1 cellular context compared by ENCODE assay signal in the genomic region with DNA sequence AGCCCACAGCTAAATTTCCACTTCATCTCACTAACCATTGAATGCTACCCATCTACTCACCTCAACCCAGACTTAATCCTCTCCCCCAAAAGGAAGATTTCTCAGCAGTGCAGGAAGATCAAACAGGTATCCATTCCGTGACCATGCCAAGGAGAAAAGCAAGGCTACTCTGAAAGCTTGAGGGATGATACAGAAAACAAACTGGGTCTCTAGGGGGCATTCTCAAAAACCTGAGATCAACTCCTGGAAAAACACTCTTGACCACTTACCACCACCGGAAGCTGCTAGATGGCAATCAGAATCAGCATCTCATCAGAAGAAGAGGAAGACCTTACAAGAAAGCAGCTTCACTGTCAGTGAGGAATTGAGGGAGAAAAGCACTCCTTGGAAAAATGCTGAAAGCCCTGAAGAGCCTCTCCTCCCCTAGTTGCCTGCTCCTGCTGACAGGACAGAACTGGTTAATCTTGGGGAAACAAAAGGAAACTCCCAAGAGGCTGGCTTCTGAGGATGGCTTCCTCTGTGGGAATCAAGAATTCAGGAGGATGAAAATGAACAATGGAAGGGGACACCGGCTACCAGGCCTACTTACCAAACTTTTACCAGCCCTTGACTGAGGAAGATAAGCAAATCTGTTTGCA.
TF ChIP-seq lines count a peak whose summit lies in the region.

Gene ATP8B4, minus strand, starts transcription at position 171 of the 638 bp plus-strand sequence. CDS start 12,267 bp downstream, outside the sequence.

TF ChIP-seq in WTC11, 78 proteins besides CTCF, POLR2A, EP300 and RAD21 (continued from another document):
- TF ChIP-seq, protein P1, sequence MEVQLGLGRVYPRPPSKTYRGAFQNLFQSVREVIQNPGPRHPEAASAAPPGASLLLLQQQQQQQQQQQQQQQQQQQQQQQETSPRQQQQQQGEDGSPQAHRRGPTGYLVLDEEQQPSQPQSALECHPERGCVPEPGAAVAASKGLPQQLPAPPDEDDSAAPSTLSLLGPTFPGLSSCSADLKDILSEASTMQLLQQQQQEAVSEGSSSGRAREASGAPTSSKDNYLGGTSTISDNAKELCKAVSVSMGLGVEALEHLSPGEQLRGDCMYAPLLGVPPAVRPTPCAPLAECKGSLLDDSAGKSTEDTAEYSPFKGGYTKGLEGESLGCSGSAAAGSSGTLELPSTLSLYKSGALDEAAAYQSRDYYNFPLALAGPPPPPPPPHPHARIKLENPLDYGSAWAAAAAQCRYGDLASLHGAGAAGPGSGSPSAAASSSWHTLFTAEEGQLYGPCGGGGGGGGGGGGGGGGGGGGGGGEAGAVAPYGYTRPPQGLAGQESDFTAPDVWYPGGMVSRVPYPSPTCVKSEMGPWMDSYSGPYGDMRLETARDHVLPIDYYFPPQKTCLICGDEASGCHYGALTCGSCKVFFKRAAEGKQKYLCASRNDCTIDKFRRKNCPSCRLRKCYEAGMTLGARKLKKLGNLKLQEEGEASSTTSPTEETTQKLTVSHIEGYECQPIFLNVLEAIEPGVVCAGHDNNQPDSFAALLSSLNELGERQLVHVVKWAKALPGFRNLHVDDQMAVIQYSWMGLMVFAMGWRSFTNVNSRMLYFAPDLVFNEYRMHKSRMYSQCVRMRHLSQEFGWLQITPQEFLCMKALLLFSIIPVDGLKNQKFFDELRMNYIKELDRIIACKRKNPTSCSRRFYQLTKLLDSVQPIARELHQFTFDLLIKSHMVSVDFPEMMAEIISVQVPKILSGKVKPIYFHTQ (CRISPR knock-in tag; IDR thresholded peaks at IDR 0.05) = no peak
- no peak for TF ChIP-seq ZNF138 (CRISPR knock-in tag; conservative IDR thresholded peaks at IDR 0.05)
- no peak for TF ChIP-seq CREM (CRISPR knock-in tag; IDR thresholded peaks at IDR 0.05)
- no peak for TF ChIP-seq ZNF423 (CRISPR knock-in tag; IDR thresholded peaks at IDR 0.05)
- TF ChIP-seq TCF7 (CRISPR knock-in tag; IDR thresholded peaks at IDR 0.05; ENCODE audit: low read depth) = no peak
- TF ChIP-seq, protein P2, sequence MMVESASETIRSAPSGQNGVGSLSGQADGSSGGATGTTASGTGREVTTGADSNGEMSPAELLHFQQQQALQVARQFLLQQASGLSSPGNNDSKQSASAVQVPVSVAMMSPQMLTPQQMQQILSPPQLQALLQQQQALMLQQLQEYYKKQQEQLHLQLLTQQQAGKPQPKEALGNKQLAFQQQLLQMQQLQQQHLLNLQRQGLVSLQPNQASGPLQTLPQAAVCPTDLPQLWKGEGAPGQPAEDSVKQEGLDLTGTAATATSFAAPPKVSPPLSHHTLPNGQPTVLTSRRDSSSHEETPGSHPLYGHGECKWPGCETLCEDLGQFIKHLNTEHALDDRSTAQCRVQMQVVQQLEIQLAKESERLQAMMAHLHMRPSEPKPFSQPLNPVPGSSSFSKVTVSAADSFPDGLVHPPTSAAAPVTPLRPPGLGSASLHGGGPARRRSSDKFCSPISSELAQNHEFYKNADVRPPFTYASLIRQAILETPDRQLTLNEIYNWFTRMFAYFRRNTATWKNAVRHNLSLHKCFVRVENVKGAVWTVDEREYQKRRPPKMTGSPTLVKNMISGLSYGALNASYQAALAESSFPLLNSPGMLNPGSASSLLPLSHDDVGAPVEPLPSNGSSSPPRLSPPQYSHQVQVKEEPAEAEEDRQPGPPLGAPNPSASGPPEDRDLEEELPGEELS (CRISPR knock-in tag; IDR thresholded peaks at IDR 0.05) = no peak
- TF ChIP-seq KAT7 (CRISPR knock-in tag; IDR thresholded peaks at IDR 0.05; ENCODE audit: borderline replicate concordance) = no peak
- TF ChIP-seq ATF3 (CRISPR knock-in tag; conservative IDR thresholded peaks at IDR 0.05) = no peak
- no peak for TF ChIP-seq ZNF512 (CRISPR knock-in tag; IDR thresholded peaks at IDR 0.05; ENCODE audit: borderline replicate concordance)
